1 cellular context compared by ENCODE assay signal in the genomic region with DNA sequence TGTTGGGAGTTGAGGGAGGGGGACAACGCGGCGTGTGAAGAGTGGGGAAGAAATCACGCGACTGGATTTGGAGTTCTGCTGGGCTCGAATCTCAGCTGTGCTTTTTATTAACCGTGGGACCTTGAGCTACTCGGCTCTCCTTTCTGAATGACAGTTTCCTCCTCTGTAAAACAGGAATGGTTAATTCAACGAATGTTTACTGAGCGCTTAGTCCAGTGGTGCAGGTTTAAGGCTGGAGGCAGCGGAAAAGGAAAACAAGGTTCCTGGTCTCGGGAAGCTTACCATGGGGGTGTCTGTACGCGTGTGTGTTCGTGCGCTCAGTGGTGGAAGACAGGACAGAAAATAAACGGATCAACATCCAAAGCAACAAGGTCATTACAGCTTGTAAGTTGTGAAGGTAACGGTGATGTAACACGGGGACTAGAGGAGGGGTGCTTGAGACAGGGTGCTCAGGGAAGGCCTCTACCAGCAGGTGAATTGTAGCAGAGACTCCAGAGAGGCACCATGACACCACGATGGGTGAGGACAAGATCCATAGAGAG.
TF ChIP-seq lines count a peak whose summit lies in the region.

No MANE protein-coding gene starts in this region.

TF ChIP-seq in endothelial cell of umbilical vein, 7 proteins besides CTCF, POLR2A, EP300 and RAD21:
- no peak for TF ChIP-seq JUN (IDR thresholded peaks at IDR 0.05; ENCODE audit: borderline replicate concordance, insufficient read depth, insufficient read length, low read depth)
- TF ChIP-seq EZH2 (IDR thresholded peaks at IDR 0.05; ENCODE audit: borderline replicate concordance, low read depth, low read length, severe bottlenecking) = no peak
- no peak for TF ChIP-seq POLR2AphosphoS5 (IDR thresholded peaks at IDR 0.05; ENCODE audit: insufficient read depth, low read depth, low read length)
- no peak for TF ChIP-seq MYC (IDR thresholded peaks at IDR 0.05; ENCODE audit: low read depth, low read length)
- TF ChIP-seq GATA2 (IDR thresholded peaks at IDR 0.05; ENCODE audit: insufficient read depth, insufficient read length, low read depth, low read length) = no peak
- TF ChIP-seq, protein P1, sequence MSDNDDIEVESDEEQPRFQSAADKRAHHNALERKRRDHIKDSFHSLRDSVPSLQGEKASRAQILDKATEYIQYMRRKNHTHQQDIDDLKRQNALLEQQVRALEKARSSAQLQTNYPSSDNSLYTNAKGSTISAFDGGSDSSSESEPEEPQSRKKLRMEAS (IDR thresholded peaks at IDR 0.05; ENCODE audit: insufficient read depth, insufficient read length) = no peak
TF ChIP-seq in endothelial cell of umbilical vein: peak in this region for 0.
